9 cellular contexts compared by ENCODE assay signal in genomic region chr12:102965281-102966155, GRCh38. TPM values are rescaled to one million over a fixed set of nuclear protein-coding genes. Genes with fewer than 3 reads are reported as not detected.
DNase-seq lines count a peak whose midpoint lies in the region; ATAC-seq, FAIRE-seq and TF ChIP-seq lines count a peak whose summit lies in the region.
"Had no signal": no experiment of that assay in that cellular context is flagged by ENCODE, and none has a peak within 500 bp of the region (broad histone marks: within the 10 kb centered on the region; RNA-seq: fewer than 3 reads in every experiment).

No MANE protein-coding gene starts in this region.

- CTCF ChIA-PET in activated CD4-positive, alpha-beta T cell treated with anti-CD3 and anti-CD28 coated beads, Interleukin-2, amount 10 ng/mL, durations not matched to agents 7 days and 5 days (lab: Charles Lee): no interaction called here
- CTCF ChIA-PET in endothelial cell of umbilical vein (lab: Charles Lee): no interaction called here

- no peaks in the 10 kb centered on the region for H3K36me3 ChIP-seq in endothelial cell of umbilical vein (ENCODE audit: control insufficient read depth in 2 of 2, extremely low read depth in 1 of 2, insufficient read depth in 2 of 2, low read length in 2 of 2)
- no peaks in the 10 kb centered on the region for H3K36me3 ChIP-seq in spleen
- H3K36me3 ChIP-seq in SJCRH30: no peaks in the 10 kb centered on the region

- ATAC-seq in GM19035 (IDR thresholded peaks at IDR 0.05; ENCODE audit: unreplicated experiment): no peak

- H3K9ac ChIP-seq in endothelial cell of umbilical vein (replicated peaks; ENCODE audit: extremely low read depth, insufficient read depth, low read length): no peak overlapping the region

- peaks cover 4% of the 10 kb centered on the region for H3K36me3 Mint-ChIP-seq in activated CD4-positive, alpha-beta T cell treated with anti-CD3 and anti-CD28 coated beads, Interleukin-2, amount 10 ng/mL, durations not matched to agents 7 days and 5 days (ENCODE audit: low read depth)

- peaks cover 15% of the 10 kb centered on the region for H3K4me1 Mint-ChIP-seq in activated CD4-positive, alpha-beta T cell treated with anti-CD3 and anti-CD28 coated beads, Interleukin-2, amount 10 ng/mL, durations not matched to agents 7 days and 5 days

- TF ChIP-seq POLR2A in endothelial cell of umbilical vein (IDR thresholded peaks at IDR 0.05; ENCODE audit: low read depth, low read length): no peak
- no peak for TF ChIP-seq POLR2A in spleen (IDR thresholded peaks at IDR 0.05)

- H3K9me1 ChIP-seq in endothelial cell of umbilical vein (replicated peaks; ENCODE audit: control insufficient read depth, extremely low read depth, insufficient read depth, low read length): no peaks in the 10 kb centered on the region

- H2AFZ ChIP-seq in endothelial cell of umbilical vein (ENCODE audit: low read depth, low read length): no peak overlapping the region

- H3K27me3 Mint-ChIP-seq in activated CD4-positive, alpha-beta T cell treated with anti-CD3 and anti-CD28 coated beads, Interleukin-2, amount 10 ng/mL, durations not matched to agents 7 days and 5 days: peaks cover 80% of the 10 kb centered on the region

- POLR2A ChIA-PET in activated CD4-positive, alpha-beta T cell treated with anti-CD3 and anti-CD28 coated beads, Interleukin-2, amount 10 ng/mL, durations not matched to agents 7 days and 5 days (lab: Charles Lee): no interaction called here
- POLR2A ChIA-PET in endothelial cell of umbilical vein (lab: Charles Lee): no interaction called here

- no peak for FAIRE-seq in endothelial cell of umbilical vein (lab: Jason Lieb, UNC)

- DNase-seq in activated CD4-positive, alpha-beta T cell treated with anti-CD3 and anti-CD28 coated beads, Interleukin-2, amount 10 ng/mL, durations not matched to agents 7 days and 5 days: no peak
- no peak for DNase-seq in activated CD4-positive, alpha-beta T cell treated with anti-CD3 and anti-CD28 coated beads for 48 hours
- DNase-seq in NCI-H2029 (lab: John Stamatoyannopoulos, UW): peak; percentile 63
- no peak for DNase-seq in endothelial cell of umbilical vein (ENCODE audit: low read depth, low spot score)
- DNase-seq in spleen: no peak
- no peak for DNase-seq in SJCRH30
- no peak for DNase-seq in kidney tubule cell (ENCODE audit: low spot score)

- peak overlapping the region; percentile 49 for H3K4me3 Mint-ChIP-seq in activated CD4-positive, alpha-beta T cell treated with anti-CD3 and anti-CD28 coated beads, Interleukin-2, amount 10 ng/mL, durations not matched to agents 7 days and 5 days
- H3K4me3 Mint-ChIP-seq: mesothelial cell of epicardium had no signal

- no peaks in the 10 kb centered on the region for H3K79me2 ChIP-seq in endothelial cell of umbilical vein (ENCODE audit: control insufficient read depth, insufficient read depth, low read length)

- no peak overlapping the region for H3K4me2 ChIP-seq in endothelial cell of umbilical vein (ENCODE audit: insufficient read depth, low read length)

- dilution Hi-C loops in endothelial cell of umbilical vein (cut with MboI; ENCODE audit: extremely low pct_ligation_motif_present, low sequenced_read_pairs): no loop called here

- H3K9me3 Mint-ChIP-seq in activated CD4-positive, alpha-beta T cell treated with anti-CD3 and anti-CD28 coated beads, Interleukin-2, amount 10 ng/mL, durations not matched to agents 7 days and 5 days: peaks cover 4% of the 10 kb centered on the region

- intact Hi-C loops in endothelial cell of umbilical vein (cut with micrococcal nuclease): no loop called here
- intact Hi-C loops in spleen (cut with DNase I; ENCODE audit: low total_unique reads): no loop called here

- H3K4me1 ChIP-seq in endothelial cell of umbilical vein (ENCODE audit: control insufficient read depth, extremely low read depth, insufficient read depth, low read length) (no peaks in the 10 kb centered on the region), spleen (peaks cover 0 to 28% (median 14%) of the 10 kb centered on the region in 6 donors), SJCRH30 (no peaks in the 10 kb centered on the region)

- H3K27me3 ChIP-seq in endothelial cell of umbilical vein (ENCODE audit: control insufficient read depth in 2 of 2, insufficient read depth in 2 of 2, low read length in 2 of 2) (peaks cover 27 to 35% of the 10 kb centered on the region in 2 experiments), spleen (replicated peaks in 1 of 7) (peaks cover 0 to 97% (median 66%) of the 10 kb centered on the region in 7 donors), SJCRH30 (no peaks in the 10 kb centered on the region; the same call in 1 of the 2 replicates)

- H4K20me1 ChIP-seq in endothelial cell of umbilical vein (replicated peaks; ENCODE audit: control insufficient read depth, extremely low read depth, insufficient read depth, low read length): no peaks in the 10 kb centered on the region

- BruUV-seq in endothelial cell of umbilical vein (replicated peaks; lab: Mats Ljungman, UMichigan): no TSS peak

- H3K4me3 ChIP-seq in endothelial cell of umbilical vein (replicated peaks in 1 of 3; ENCODE audit: insufficient read depth in 1 of 3, low read depth in 1 of 3, low read length in 3 of 3): no peak overlapping the region
- H3K4me3 ChIP-seq in spleen: peak overlapping the region in 5 of 8 donors; percentile 4 to 50 (median 9)
- H3K4me3 ChIP-seq in SJCRH30: no peak overlapping the region

- no peak overlapping the region for H3K27ac Mint-ChIP-seq in activated CD4-positive, alpha-beta T cell treated with anti-CD3 and anti-CD28 coated beads, Interleukin-2, amount 10 ng/mL, durations not matched to agents 7 days and 5 days
- H3K27ac Mint-ChIP-seq: mesothelial cell of epicardium had no signal

- H3K9me3 ChIP-seq in endothelial cell of umbilical vein (replicated peaks; ENCODE audit: control insufficient read depth, insufficient read depth, low read length) (no peaks in the 10 kb centered on the region), spleen (peaks cover 0 to 23% (median 5%) of the 10 kb centered on the region in 8 donors), SJCRH30 (replicated peaks) (no peaks in the 10 kb centered on the region)

- 3 to 8% (median 3%) methylated on average over 38 of the region's 38 CpGs for WGBS in spleen, 5 donors

- H3K27ac ChIP-seq in endothelial cell of umbilical vein (ENCODE audit: insufficient read depth, low read depth, low read length): no peak overlapping the region
- H3K27ac ChIP-seq in spleen: no peak overlapping the region
- H3K27ac ChIP-seq in SJCRH30: no peak overlapping the region

- TF ChIP-seq CTCF in endothelial cell of umbilical vein (IDR thresholded peaks at IDR 0.05; ENCODE audit: extremely low read depth in 1 of 2, insufficient read depth in 1 of 2, low read depth in 1 of 2, low read length in 2 of 2) (no peak), spleen (IDR thresholded peaks at IDR 0.05 in 8 of 11, conservative IDR thresholded peaks at IDR 0.05 in 3 of 11) (no peak)

TF ChIP-seq in endothelial cell of umbilical vein, 7 proteins besides CTCF, POLR2A, EP300 and RAD21:
- TF ChIP-seq FOS (IDR thresholded peaks at IDR 0.05; ENCODE audit: borderline replicate concordance, insufficient read depth, low read length) (no peak), EZH2 (IDR thresholded peaks at IDR 0.05; ENCODE audit: borderline replicate concordance, low read depth, low read length, severe bottlenecking) (peak; percentile 39)

RNA-seq across cellular contexts. Expression of gene ASCL1, which starts 8.0 kb away (rescaled TPM):
- not detected for total RNA-seq in activated CD4-positive, alpha-beta T cell treated with anti-CD3 and anti-CD28 coated beads, Interleukin-2, amount 10 ng/mL, durations not matched to agents 7 days and 5 days
- total RNA-seq in endothelial cell of umbilical vein: not detected in 2 replicates
- not detected in 2 replicates for polyA plus RNA-seq in endothelial cell of umbilical vein
- not detected in 2 replicates for polyA plus RNA-seq in endothelial cell of umbilical vein (2011; cell fraction: cytosol; rRNA removed)
- polyA plus RNA-seq in endothelial cell of umbilical vein (2011; cell fraction: nucleus; rRNA removed): not detected in 2 replicates
- not detected in 2 replicates for polyA plus RNA-seq in endothelial cell of umbilical vein (2012)
- polyA minus RNA-seq in endothelial cell of umbilical vein: not detected in 2 replicates
- polyA minus RNA-seq in endothelial cell of umbilical vein (2011; cell fraction: cytosol; rRNA and poly(A)+ RNA removed): not detected
- polyA minus RNA-seq in endothelial cell of umbilical vein (2011; cell fraction: nucleus; rRNA and poly(A)+ RNA removed): not detected in 2 replicates
- total RNA-seq in spleen: not detected
- under 1 TPM in 1 of 3 donors, not detected in 2; 0.02 TPM for polyA plus RNA-seq in spleen
- total RNA-seq in SJCRH30 (2014; rRNA removed; shearing (Covaris generic)): not detected in 2 replicates
- total RNA-seq: mesothelial cell of epicardium had no signal

RNA-seq across cellular contexts. Expression of gene PAH, which starts 48.5 kb away (rescaled TPM):
- not detected for total RNA-seq in activated CD4-positive, alpha-beta T cell treated with anti-CD3 and anti-CD28 coated beads, Interleukin-2, amount 10 ng/mL, durations not matched to agents 7 days and 5 days
- not detected in 2 replicates for total RNA-seq in endothelial cell of umbilical vein
- polyA plus RNA-seq in endothelial cell of umbilical vein: not detected in 2 replicates
- polyA plus RNA-seq in endothelial cell of umbilical vein (2011; cell fraction: cytosol; rRNA removed): not detected in 2 replicates
- not detected in 2 replicates for polyA plus RNA-seq in endothelial cell of umbilical vein (2011; cell fraction: nucleus; rRNA removed)
- not detected in 2 replicates for polyA plus RNA-seq in endothelial cell of umbilical vein (2012)
- not detected in 2 replicates for polyA minus RNA-seq in endothelial cell of umbilical vein
- not detected for polyA minus RNA-seq in endothelial cell of umbilical vein (2011; cell fraction: cytosol; rRNA and poly(A)+ RNA removed)
- not detected in 2 replicates for polyA minus RNA-seq in endothelial cell of umbilical vein (2011; cell fraction: nucleus; rRNA and poly(A)+ RNA removed)
- total RNA-seq in spleen: not detected
- under 1 TPM in 1 of 3 donors, not detected in 2; 0.09 TPM for polyA plus RNA-seq in spleen
- total RNA-seq in SJCRH30 (2014; rRNA removed; shearing (Covaris generic)): not detected in 2 replicates
- total RNA-seq: mesothelial cell of epicardium had no signal

Comparison
In these comparisons a context has a peak if more than half of its experiments do, and no peak if none do; other contexts are left out.
1. H3K4me3 ChIP-seq: peak in spleen (5 of 8); none in endothelial cell of umbilical vein (0 of 3) and SJCRH30 (single experiment).